In genomic region chr5:180090098-180090768, GRCh38 we compare ENCODE assay signal across 8 cellular contexts. TPM values are rescaled to one million over a fixed set of nuclear protein-coding genes. Genes with fewer than 3 reads are reported as not detected.
A peak's percentile ranks its signal among the peaks of the same experiment; 100 is the strongest.
DNase-seq lines count a peak whose midpoint lies in the region; ATAC-seq and TF ChIP-seq lines count a peak whose summit lies in the region.

No MANE protein-coding gene starts in this region.

- peak in 1 of 2 donors; percentile 38 for TF ChIP-seq POLR2A in gastroesophageal sphincter (IDR thresholded peaks at IDR 0.05)

- H3K4me3 ChIP-seq in HEK293 (ENCODE audit: low read depth, low read length): peak overlapping the region; percentile 43
- H3K4me3 ChIP-seq in gastroesophageal sphincter: peak overlapping the region; percentile 27 to 65
- peak overlapping the region; percentile 51 to 59 for H3K4me3 ChIP-seq in neutrophil (ENCODE audit: low read depth in 1 of 2, low read length in 1 of 2)

- no peaks in the 10 kb centered on the region for H3K9me3 ChIP-seq in HEK293 (ENCODE audit: control insufficient read depth, insufficient read depth, low read depth, low read length)
- H3K9me3 ChIP-seq in gastroesophageal sphincter: no peaks in the 10 kb centered on the region
- H3K9me3 ChIP-seq in neutrophil: no peaks in the 10 kb centered on the region

- CTCF ChIA-PET in HEK293 (lab: Yijun Ruan, JAX): interaction anchor here (0.6 to 2.4 kb wide), 11 partner anchors 9 to 498 kb away, joined by 3 to 9 read pairs (median 4); no protein-coding TSS in a partner anchor

- DNase-seq in C1 segment of cervical spinal cord (lab: John Stamatoyannopoulos, UW) (peak in 12 of 14 donors; percentile 32 to 77 (median 60)), SHP77 treated with DMSO at 0.1 percent for 48 hours (lab: John Stamatoyannopoulos, UW) (peak; percentile 21), activated gamma-delta T cell treated with Interleukin-2 at 50 U/mL for 16 hours (peak; percentile 81), stromal cell of bone marrow (ENCODE audit: low read depth) (peak; percentile 38)

- H3K27me3 ChIP-seq in gastroesophageal sphincter (no peaks in the 10 kb centered on the region), neutrophil (peaks cover 33% of the 10 kb centered on the region)

- peak; percentile 90 for ATAC-seq in gastroesophageal sphincter
- ATAC-seq in HG02852 (IDR thresholded peaks at IDR 0.05; ENCODE audit: unreplicated experiment): no peak

- TF ChIP-seq CTCF in HEK293 (tag by site-specific recombination; IDR thresholded peaks at IDR 0.05) (peak; percentile 96), gastroesophageal sphincter (IDR thresholded peaks at IDR 0.05) (peak in 3 of 4 experiments; percentile 71 to 88 (median 84)), neutrophil (IDR thresholded peaks at IDR 0.05) (peak; percentile 73)

- H3K36me3 ChIP-seq in HEK293 (ENCODE audit: control insufficient read depth in 2 of 2, insufficient read depth in 1 of 2, low read length in 2 of 2): no peaks in the 10 kb centered on the region
- H3K36me3 ChIP-seq in gastroesophageal sphincter: no peaks in the 10 kb centered on the region
- no peaks in the 10 kb centered on the region for H3K36me3 ChIP-seq in neutrophil

- H3K4me1 ChIP-seq in HEK293 (ENCODE audit: control insufficient read depth, insufficient read depth, low read length) (no peaks in the 10 kb centered on the region; the same call in 1 of the 2 replicates), gastroesophageal sphincter (peaks cover 0 to 18% (median 0%) of the 10 kb centered on the region in 3 donors), neutrophil (ENCODE audit: control insufficient read depth in 1 of 2, insufficient read depth in 1 of 2, low read depth in 1 of 2, low read length in 1 of 2) (peaks cover 6 to 15% of the 10 kb centered on the region in 2 experiments)

- no peak for TF ChIP-seq EP300 in gastroesophageal sphincter (IDR thresholded peaks at IDR 0.05)

- POLR2A ChIA-PET in HEK293 (lab: Yijun Ruan, JAX): no interaction called here

- H3K27ac ChIP-seq in HEK293 (ENCODE audit: extremely low read depth, low read depth, low read length): peak overlapping the region; percentile 43
- peak overlapping the region; percentile 29 to 86 (median 80) for H3K27ac ChIP-seq in gastroesophageal sphincter
- H3K27ac ChIP-seq in neutrophil: no peak overlapping the region

- WGBS in gastroesophageal sphincter (ENCODE audit: low coverage in 1 of 2), 2 donors: 0% methylated on average over 38 of the region's 58 CpGs; no CpG with 5 or more reads in 1 of the 2 donors

TF ChIP-seq in HEK293, 187 proteins besides CTCF, POLR2A, EP300 and RAD21 (continues in another document):
- TF ChIP-seq ZNF571 (tag by site-specific recombination; IDR thresholded peaks at IDR 0.05): no peak
- TF ChIP-seq ZFP3 (tag by site-specific recombination; IDR thresholded peaks at IDR 0.05; ENCODE audit: low read depth): no peak
- TF ChIP-seq ZSCAN30 (tag by site-specific recombination; IDR thresholded peaks at IDR 0.05): no peak
- no peak for TF ChIP-seq ZNF311 (tag by site-specific recombination; IDR thresholded peaks at IDR 0.05; ENCODE audit: borderline replicate concordance)
- no peak for TF ChIP-seq ZSCAN18 (tag by site-specific recombination; IDR thresholded peaks at IDR 0.05)
- 0 out of 2 replicates have a peak, but pooled peaks have one; percentile 19 for TF ChIP-seq ZBTB11 (tag by site-specific recombination; conservative IDR thresholded peaks at IDR 0.05; ENCODE audit: low read depth)
- peak; percentile 29 for TF ChIP-seq ZNF654 (tag by site-specific recombination; IDR thresholded peaks at IDR 0.05; ENCODE audit: low read depth)
- no peak for TF ChIP-seq ZNF548 (tag by site-specific recombination; IDR thresholded peaks at IDR 0.05)
- peak; percentile 51; the same call in 1 of the 2 replicates for TF ChIP-seq HIC1 (tag by site-specific recombination; IDR thresholded peaks at IDR 0.05)
- no peak for TF ChIP-seq ZNF555 (tag by site-specific recombination; conservative IDR thresholded peaks at IDR 0.05)
- TF ChIP-seq GLI2 (tag by site-specific recombination; IDR thresholded peaks at IDR 0.05; ENCODE audit: borderline replicate concordance, low read depth): no peak
- no peak for TF ChIP-seq ZNF133 (tag by site-specific recombination; IDR thresholded peaks at IDR 0.05)
- no peak for TF ChIP-seq ZNF704 (tag by site-specific recombination; IDR thresholded peaks at IDR 0.05)
- TF ChIP-seq ZNF776 (tag by site-specific recombination; IDR thresholded peaks at IDR 0.05; ENCODE audit: borderline replicate concordance): no peak
- peak; percentile 61; the same call in 1 of the 2 replicates for TF ChIP-seq ZBTB48 (tag by site-specific recombination; IDR thresholded peaks at IDR 0.05)
- 0 out of 2 replicates have a peak, but pooled peaks have one; percentile 8 for TF ChIP-seq WT1 (tag by site-specific recombination; IDR thresholded peaks at IDR 0.05)
- TF ChIP-seq ZNF391 (tag by site-specific recombination; IDR thresholded peaks at IDR 0.05; ENCODE audit: borderline replicate concordance, low read depth): peak; percentile 76; the same call in 1 of the 2 replicates
- TF ChIP-seq ZNF394 (tag by site-specific recombination; IDR thresholded peaks at IDR 0.05; ENCODE audit: borderline replicate concordance): peak; percentile 83
- 0 out of 2 replicates have a peak, but pooled peaks have one; percentile 56 for TF ChIP-seq ZNF660 (tag by site-specific recombination; IDR thresholded peaks at IDR 0.05)
- TF ChIP-seq ZNF830 (tag by site-specific recombination; IDR thresholded peaks at IDR 0.05; ENCODE audit: low read depth): no peak

RNA-seq across cellular contexts. Expression of gene RNF130, which starts 18.7 kb away (rescaled TPM):
- total RNA-seq in gastroesophageal sphincter: 100 to 1,000 TPM in 2 of 4 donors, 10 to 100 TPM in 2; 84.7 to 105 (median 98.5) TPM

Comparison
In these comparisons a context has a peak if more than half of its experiments do, and no peak if none do; other contexts are left out.
1. DNase-seq: peak in every context shown above with its lines; median percentile 81 in activated gamma-delta T cell treated with Interleukin-2 at 50 U/mL for 16 hours; 60 in C1 segment of cervical spinal cord; 38 in stromal cell of bone marrow; 21 in SHP77 treated with DMSO at 0.1 percent for 48 hours.